In the genomic region with DNA sequence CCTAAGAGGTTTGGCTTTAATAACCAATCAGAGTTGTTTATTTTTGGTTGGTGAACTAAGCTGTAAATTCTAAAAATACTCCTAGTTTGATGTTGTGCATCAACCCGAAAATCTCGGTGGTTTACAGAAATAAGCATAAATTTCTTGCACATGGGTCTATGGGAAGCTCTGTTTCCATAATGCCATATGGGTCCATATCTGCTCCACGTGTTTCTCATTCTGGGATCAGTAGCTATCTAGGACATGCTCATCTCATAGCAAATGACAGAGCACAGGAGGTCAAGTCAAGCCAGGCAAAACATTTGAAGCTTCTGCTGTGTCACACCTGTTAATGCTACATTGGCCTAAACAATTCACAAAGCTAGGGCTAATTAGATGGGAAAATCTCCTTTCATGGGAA, we compare ENCODE assay signal across 12 cellular contexts.
"Had no signal": no experiment of that assay in that cellular context is flagged by ENCODE, and none has a peak within 500 bp of the region (broad histone marks: within the 10 kb centered on the region; RNA-seq: fewer than 3 reads in every experiment).

No MANE protein-coding gene starts in this region.

- DNase-seq: activated CD4-positive, alpha-beta T cell treated with anti-CD3 and anti-CD28 coated beads, Interleukin-2, amount 50 U/mL, for 1 hour; activated CD8-positive, alpha-beta memory T cell treated with anti-CD3 and anti-CD28 coated beads for 24 hours; activated gamma-delta T cell treated with Interleukin-2 at 50 U/mL for 16 hours; activated naive CD8-positive, alpha-beta T cell treated with anti-CD3 and anti-CD28 coated beads for 36 hours; central memory CD4-positive, alpha-beta T cell; effector CD8-positive, alpha-beta T cell; foreskin fibroblast; mesenchymal stem cell; natural killer cell; stimulated activated CD4-positive, alpha-beta T cell treated with anti-CD3 and anti-CD28 coated beads, Interleukin-1b, Interleukin-23, amount 100 ng/mL, for 48 hours had no signal

- FAIRE-seq: endothelial cell of umbilical vein had no signal

- ATAC-seq: activated CD4-positive, CD25-positive, alpha-beta regulatory T cell treated with anti-CD3 and anti-CD28 coated beads, Interleukin-2, amount 50 U/mL, for 24 hours; natural killer cell had no signal
